In the genomic region with DNA sequence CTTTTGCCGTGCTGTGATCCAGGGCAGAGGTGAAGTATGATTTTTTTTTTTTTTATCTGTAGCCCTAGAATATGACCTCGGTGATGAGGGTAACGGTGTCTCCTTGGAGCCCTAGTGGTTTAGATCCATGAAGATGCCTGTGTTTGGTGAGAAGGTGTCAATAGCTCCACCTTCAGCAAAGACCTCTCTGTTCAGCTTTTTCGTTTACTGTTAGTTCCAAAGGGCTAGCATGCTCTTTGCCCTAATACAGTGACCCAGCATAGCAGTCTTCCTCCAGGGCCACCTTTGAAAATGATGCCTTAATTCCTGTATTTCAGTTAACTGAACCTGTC, we compare ENCODE assay signal across 8 cellular contexts. TPM values are rescaled to one million over a fixed set of nuclear protein-coding genes. Genes with fewer than 3 reads are reported as not detected.
DNase-seq lines count a peak whose midpoint lies in the region; ATAC-seq and TF ChIP-seq lines count a peak whose summit lies in the region.

No MANE protein-coding gene starts in this region.

- H3K27ac ChIP-seq in CD8-positive, alpha-beta memory T cell (ENCODE audit: low read depth, low read length) = peak overlapping the region; percentile 92
- H3K27ac ChIP-seq in substantia nigra (ENCODE audit: low read depth, low read length, poor library complexity, severe bottlenecking) = no peak overlapping the region

- peak overlapping the region; percentile 90 for H3K4me3 ChIP-seq in CD8-positive, alpha-beta memory T cell (ENCODE audit: low read length)
- peak overlapping the region; percentile 98 for H3K4me3 ChIP-seq in iPS-15b (ENCODE audit: low read depth, low read length)

- H3K36me3 ChIP-seq in CD8-positive, alpha-beta memory T cell (ENCODE audit: insufficient read depth, low read length) = no peaks in the 10 kb centered on the region
- H3K36me3 ChIP-seq in iPS-15b (ENCODE audit: control insufficient read depth, insufficient read depth, low read length) = peaks cover 9% of the 10 kb centered on the region

- no peaks in the 10 kb centered on the region for H3K9me3 ChIP-seq in CD8-positive, alpha-beta memory T cell (ENCODE audit: low read length)
- no peaks in the 10 kb centered on the region for H3K9me3 ChIP-seq in iPS-15b (ENCODE audit: control insufficient read depth, insufficient read depth, low read length)

- no peaks in the 10 kb centered on the region for H3K27me3 Mint-ChIP-seq in CD8-positive, alpha-beta memory T cell
- no peaks in the 10 kb centered on the region for H3K27me3 Mint-ChIP-seq in activated CD4-positive, alpha-beta memory T cell treated with anti-CD3 and anti-CD28 coated beads, Interleukin-2, amount 10 ng/mL, durations not matched to agents 7 days and 5 days
- H3K27me3 Mint-ChIP-seq in stimulated activated naive CD8-positive, alpha-beta T cell treated with anti-CD3 and anti-CD28 coated beads, Interleukin-15, amount 100 ng/mL, for 72 hours = no peaks in the 10 kb centered on the region

- peak overlapping the region; percentile 98 to 99 (median 99) for H3K4me3 Mint-ChIP-seq in CD8-positive, alpha-beta memory T cell
- H3K4me3 Mint-ChIP-seq in activated CD4-positive, alpha-beta memory T cell treated with anti-CD3 and anti-CD28 coated beads, Interleukin-2, amount 10 ng/mL, durations not matched to agents 7 days and 5 days = peak overlapping the region; percentile 99
- H3K4me3 Mint-ChIP-seq in stimulated activated naive CD8-positive, alpha-beta T cell treated with anti-CD3 and anti-CD28 coated beads, Interleukin-15, amount 100 ng/mL, for 72 hours = peak overlapping the region; percentile 98

- peak overlapping the region; percentile 88 for H3K9ac ChIP-seq in iPS-15b (ENCODE audit: low read depth, low read length)

- H3K4me1 ChIP-seq in CD8-positive, alpha-beta memory T cell (ENCODE audit: insufficient read depth, low read length) = peaks cover 29% of the 10 kb centered on the region
- peaks cover 7% of the 10 kb centered on the region for H3K4me1 ChIP-seq in iPS-15b (ENCODE audit: control insufficient read depth, insufficient read depth, low read length)

- CTCF ChIA-PET in CD8-positive, alpha-beta memory T cell (lab: Charles Lee) = interaction anchor here (1.6 kb wide), 1 partner anchor 243 kb away, joined by 3 read pairs; the partner anchor contains the start of gene PPP3CB
- CTCF ChIA-PET in HEK293T (lab: Yijun Ruan, JAX) = no interaction called here
- CTCF ChIA-PET in activated CD4-positive, alpha-beta memory T cell treated with anti-CD3 and anti-CD28 coated beads, Interleukin-2, amount 10 ng/mL, durations not matched to agents 7 days and 5 days (lab: Charles Lee) = interaction anchor here (1.0 to 3.0 kb wide), 5 partner anchors 10 to 391 kb away, joined by 3 to 16 read pairs (median 3); no protein-coding TSS in a partner anchor

- POLR2A ChIA-PET in CD8-positive, alpha-beta memory T cell (lab: Charles Lee) = interaction anchor here (1.7 kb wide), 1 partner anchor 243 kb away, joined by 4 read pairs; the partner anchor contains the start of gene PPP3CB
- POLR2A ChIA-PET in HEK293T (lab: Yijun Ruan, JAX) = interaction anchor here (0.6 to 2.9 kb wide), 10 partner anchors 8 to 504 kb away, joined by 3 to 16 read pairs (median 4); partner anchors contain the start of genes ANXA7, CFAP70, P4HA1 and PPP3CB
- POLR2A ChIA-PET in activated CD4-positive, alpha-beta memory T cell treated with anti-CD3 and anti-CD28 coated beads, Interleukin-2, amount 10 ng/mL, durations not matched to agents 7 days and 5 days (lab: Charles Lee) = interaction anchor here (0.7 to 3.7 kb wide), 13 partner anchors 10 to 492 kb away, joined by 3 to 42 read pairs (median 9); partner anchors contain the start of genes ANXA7, CFAP70, P4HA1 and PPP3CB

- peaks cover 0 to 35% (median 8%) of the 10 kb centered on the region in 3 donors for H3K36me3 Mint-ChIP-seq in CD8-positive, alpha-beta memory T cell
- H3K36me3 Mint-ChIP-seq in activated CD4-positive, alpha-beta memory T cell treated with anti-CD3 and anti-CD28 coated beads, Interleukin-2, amount 10 ng/mL, durations not matched to agents 7 days and 5 days (ENCODE audit: low read depth) = peaks cover 36% of the 10 kb centered on the region

- peak; percentile 14 for ATAC-seq in stimulated activated naive CD8-positive, alpha-beta T cell treated with anti-CD3 and anti-CD28 coated beads, Interleukin-15, amount 100 ng/mL, for 72 hours

- H3K27me3 ChIP-seq in CD8-positive, alpha-beta memory T cell (ENCODE audit: insufficient read depth, low read length, poor library complexity, severe bottlenecking) = no peaks in the 10 kb centered on the region
- H3K27me3 ChIP-seq in iPS-15b (ENCODE audit: control insufficient read depth, insufficient read depth, low read length) = no peaks in the 10 kb centered on the region

- H3K27ac Mint-ChIP-seq in CD8-positive, alpha-beta memory T cell = peak overlapping the region; percentile 87 to 97 (median 95)
- peak overlapping the region; percentile 95 for H3K27ac Mint-ChIP-seq in activated CD4-positive, alpha-beta memory T cell treated with anti-CD3 and anti-CD28 coated beads, Interleukin-2, amount 10 ng/mL, durations not matched to agents 7 days and 5 days
- H3K27ac Mint-ChIP-seq in stimulated activated naive CD8-positive, alpha-beta T cell treated with anti-CD3 and anti-CD28 coated beads, Interleukin-15, amount 100 ng/mL, for 72 hours = peak overlapping the region; percentile 96 to 99

- no peaks in the 10 kb centered on the region for H3K9me3 Mint-ChIP-seq in CD8-positive, alpha-beta memory T cell
- H3K9me3 Mint-ChIP-seq in activated CD4-positive, alpha-beta memory T cell treated with anti-CD3 and anti-CD28 coated beads, Interleukin-2, amount 10 ng/mL, durations not matched to agents 7 days and 5 days = no peaks in the 10 kb centered on the region
- no peaks in the 10 kb centered on the region for H3K9me3 Mint-ChIP-seq in stimulated activated naive CD8-positive, alpha-beta T cell treated with anti-CD3 and anti-CD28 coated beads, Interleukin-15, amount 100 ng/mL, for 72 hours

- peaks cover 26 to 40% (median 34%) of the 10 kb centered on the region in 3 donors for H3K4me1 Mint-ChIP-seq in CD8-positive, alpha-beta memory T cell
- peaks cover 45% of the 10 kb centered on the region for H3K4me1 Mint-ChIP-seq in activated CD4-positive, alpha-beta memory T cell treated with anti-CD3 and anti-CD28 coated beads, Interleukin-2, amount 10 ng/mL, durations not matched to agents 7 days and 5 days
- peaks cover 41% of the 10 kb centered on the region for H3K4me1 Mint-ChIP-seq in stimulated activated naive CD8-positive, alpha-beta T cell treated with anti-CD3 and anti-CD28 coated beads, Interleukin-15, amount 100 ng/mL, for 72 hours

- no peak for DNase-seq in CD8-positive, alpha-beta memory T cell
- DNase-seq in HEK293T (ENCODE audit: extremely low spot score) (peak; percentile 26), substantia nigra (lab: John Stamatoyannopoulos, UW) (no peak), NCI-H2029 treated with DMSO at 0.1 percent for 48 hours (lab: John Stamatoyannopoulos, UW) (no peak), superior temporal gyrus (ENCODE audit: extremely low spot score) (no peak)
- no peak for DNase-seq in activated CD4-positive, alpha-beta memory T cell treated with anti-CD3 and anti-CD28 coated beads, Interleukin-2, amount 10 ng/mL, durations not matched to agents 7 days and 5 days
- DNase-seq in stimulated activated naive CD8-positive, alpha-beta T cell treated with anti-CD3 and anti-CD28 coated beads, Interleukin-15, amount 100 ng/mL, for 72 hours = no peak

TF ChIP-seq in HEK293T, 16 proteins besides CTCF, POLR2A, EP300 and RAD21:
- TF ChIP-seq FOXM1 (IDR thresholded peaks at IDR 0.05; ENCODE audit: borderline replicate concordance) = no peak
- TF ChIP-seq BHLHE40 (IDR thresholded peaks at IDR 0.05; ENCODE audit: borderline replicate concordance) = no peak
- TF ChIP-seq, protein P1, sequence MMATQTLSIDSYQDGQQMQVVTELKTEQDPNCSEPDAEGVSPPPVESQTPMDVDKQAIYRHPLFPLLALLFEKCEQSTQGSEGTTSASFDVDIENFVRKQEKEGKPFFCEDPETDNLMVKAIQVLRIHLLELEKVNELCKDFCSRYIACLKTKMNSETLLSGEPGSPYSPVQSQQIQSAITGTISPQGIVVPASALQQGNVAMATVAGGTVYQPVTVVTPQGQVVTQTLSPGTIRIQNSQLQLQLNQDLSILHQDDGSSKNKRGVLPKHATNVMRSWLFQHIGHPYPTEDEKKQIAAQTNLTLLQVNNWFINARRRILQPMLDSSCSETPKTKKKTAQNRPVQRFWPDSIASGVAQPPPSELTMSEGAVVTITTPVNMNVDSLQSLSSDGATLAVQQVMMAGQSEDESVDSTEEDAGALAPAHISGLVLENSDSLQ (IDR thresholded peaks at IDR 0.05) = no peak
- TF ChIP-seq NFRKB (IDR thresholded peaks at IDR 0.05) = no peak
- no peak for TF ChIP-seq ZNF384 (IDR thresholded peaks at IDR 0.05)
- no peak for TF ChIP-seq ELF4 (IDR thresholded peaks at IDR 0.05)
- no peak for TF ChIP-seq FOXA1 (IDR thresholded peaks at IDR 0.05)
- TF ChIP-seq SUZ12 (IDR thresholded peaks at IDR 0.05) = no peak
- no peak for TF ChIP-seq HDGF (IDR thresholded peaks at IDR 0.05; ENCODE audit: borderline replicate concordance)
- no peak for TF ChIP-seq L3MBTL2 (conservative IDR thresholded peaks at IDR 0.05)
- TF ChIP-seq ARNT (IDR thresholded peaks at IDR 0.05) = no peak
- no peak for TF ChIP-seq LEF1 (IDR thresholded peaks at IDR 0.05; ENCODE audit: borderline replicate concordance)
- TF ChIP-seq FOXK2 (IDR thresholded peaks at IDR 0.05) = no peak
- TF ChIP-seq TARDBP (IDR thresholded peaks at IDR 0.05) = no peak
- no peak for TF ChIP-seq SP1 (IDR thresholded peaks at IDR 0.05)
- TF ChIP-seq CTBP1 (IDR thresholded peaks at IDR 0.05; ENCODE audit: borderline replicate concordance) = no peak
TF ChIP-seq in HEK293T: peak in this region for 0.

RNA-seq across cellular contexts. Expression of gene MRPS16, which starts 0.7 kb away (rescaled TPM):
- total RNA-seq in CD8-positive, alpha-beta memory T cell = 100 to 1,000 TPM; 141 to 146 TPM
- polyA plus RNA-seq in CD8-positive, alpha-beta memory T cell = 102 TPM
- total RNA-seq in activated CD4-positive, alpha-beta memory T cell treated with anti-CD3 and anti-CD28 coated beads, Interleukin-2, amount 10 ng/mL, durations not matched to agents 7 days and 5 days = 10 to 100 TPM; 77.5 to 80.8 TPM

RNA-seq across cellular contexts. Expression of gene DNAJC9, which starts 6.1 kb away (rescaled TPM):
- total RNA-seq in CD8-positive, alpha-beta memory T cell = 10 to 100 TPM; 75.0 to 76.4 TPM
- polyA plus RNA-seq in CD8-positive, alpha-beta memory T cell = 36.3 TPM
- total RNA-seq in activated CD4-positive, alpha-beta memory T cell treated with anti-CD3 and anti-CD28 coated beads, Interleukin-2, amount 10 ng/mL, durations not matched to agents 7 days and 5 days = 10 to 100 TPM; 46.9 to 49.6 TPM
